19 cellular contexts compared by ENCODE assay signal in genomic region chr2:199057936-199058335, GRCh38.
"Had no signal": no experiment of that assay in that cellular context is flagged by ENCODE, and none has a peak within 500 bp of the region (broad histone marks: within the 10 kb centered on the region; RNA-seq: fewer than 3 reads in every experiment).

No MANE protein-coding gene starts in this region.

- H3K27ac ChIP-seq: dorsolateral prefrontal cortex, gastrocnemius medialis, neutrophil, psoas muscle, sigmoid colon, skin epidermis, stomach, thoracic aorta, transverse colon had no signal

- H3K9me3 ChIP-seq: gastrocnemius medialis, mucosa of descending colon, neutrophil, sigmoid colon, transverse colon had no signal

- H3K4me1 Mint-ChIP-seq: naive thymus-derived CD8-positive, alpha-beta T cell had no signal

- H3K4me3 Mint-ChIP-seq: naive thymus-derived CD8-positive, alpha-beta T cell had no signal

- H3K27me3 ChIP-seq: dorsolateral prefrontal cortex, gastrocnemius medialis, neutrophil, sigmoid colon, stomach, transverse colon had no signal

- H3K4me3 ChIP-seq: dorsolateral prefrontal cortex, gastrocnemius medialis, mucosa of descending colon, psoas muscle, sigmoid colon, skin epidermis, stomach, thoracic aorta, transverse colon had no signal

- FAIRE-seq: endometrium had no signal

- H3K36me3 ChIP-seq: gastrocnemius medialis, neutrophil, sigmoid colon, stomach, thoracic aorta, transverse colon had no signal

- H3K27ac Mint-ChIP-seq: naive thymus-derived CD8-positive, alpha-beta T cell had no signal

- H3K4me1 ChIP-seq: gastrocnemius medialis, psoas muscle, sigmoid colon, stomach, transverse colon had no signal

- ATAC-seq: esophagus mucosa; gastrocnemius medialis; left lobe of liver; mucosa of descending colon; naive thymus-derived CD8-positive, alpha-beta T cell; psoas muscle had no signal

- H3K27me3 Mint-ChIP-seq: naive thymus-derived CD8-positive, alpha-beta T cell had no signal

- DNase-seq: cortex of kidney; dorsolateral prefrontal cortex; effector memory CD4-positive, alpha-beta T cell; gastrocnemius medialis; islet precursor cell; mucosa of descending colon; naive thymus-derived CD8-positive, alpha-beta T cell; psoas muscle; sigmoid colon; stimulated activated naive CD4-positive, alpha-beta T cell; stomach; substantia nigra; transverse colon had no signal
